Comparison of ENCODE assay signal across 16 cellular contexts in the genomic region with DNA sequence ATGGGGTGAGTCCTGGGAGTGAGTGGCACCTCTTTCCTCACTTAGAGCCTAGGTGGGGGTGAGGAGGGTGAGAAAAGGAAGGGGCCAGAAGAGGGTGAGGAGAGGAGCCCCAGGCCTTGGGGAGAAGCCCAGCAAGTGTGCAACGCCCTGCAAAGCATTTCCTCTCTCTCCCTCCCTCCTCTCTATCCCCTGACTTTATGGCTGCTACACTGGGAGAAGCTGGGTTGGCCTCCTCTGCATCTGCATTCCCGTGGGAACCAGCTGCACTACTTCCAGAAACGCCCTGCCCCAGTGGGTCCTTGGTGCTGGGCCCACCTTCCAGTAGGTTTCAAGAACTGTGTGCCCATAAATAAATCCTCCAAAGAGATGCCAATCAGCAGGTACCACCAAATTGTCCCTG.
DNase-seq lines count a peak whose midpoint lies in the region; ATAC-seq, FAIRE-seq and TF ChIP-seq lines count a peak whose summit lies in the region.
"Had no signal": no experiment of that assay in that cellular context is flagged by ENCODE, and none has a peak within 500 bp of the region (broad histone marks: within the 10 kb centered on the region; RNA-seq: fewer than 3 reads in every experiment).

No MANE protein-coding gene starts in this region.

- ATAC-seq in right lobe of liver: peak; percentile 1 to 5 (median 4)

- peaks cover 0 to 30% (median 4%) of the 10 kb centered on the region in 4 donors for H3K4me1 ChIP-seq in right lobe of liver
- H3K4me1 ChIP-seq in small intestine (ENCODE audit: control insufficient read depth in 2 of 2, insufficient read depth in 1 of 2, low read depth in 1 of 2, low read length in 1 of 2): peaks cover 3 to 14% of the 10 kb centered on the region in 2 donors
- no peaks in the 10 kb centered on the region for H3K4me1 ChIP-seq in esophagus muscularis mucosa

- H3K27ac ChIP-seq in WERI-Rb-1 (peak overlapping the region; percentile 54), right lobe of liver (no peak overlapping the region), small intestine (ENCODE audit: low read depth in 1 of 2, low read length in 1 of 2) (peak overlapping the region; percentile 87), esophagus muscularis mucosa (replicated peaks in 1 of 4) (no peak overlapping the region)
- H3K27ac ChIP-seq: GM23248 had no signal

- H3K27me3 ChIP-seq in WERI-Rb-1 (ENCODE audit: insufficient read depth, low read depth, severe bottlenecking): no peaks in the 10 kb centered on the region
- H3K27me3 ChIP-seq in right lobe of liver: no peaks in the 10 kb centered on the region
- H3K27me3 ChIP-seq in small intestine (ENCODE audit: control insufficient read depth in 2 of 2, insufficient read depth in 2 of 2, low read length in 2 of 2): no peaks in the 10 kb centered on the region
- no peaks in the 10 kb centered on the region for H3K27me3 ChIP-seq in esophagus muscularis mucosa

- DNase-seq in HuH-7 (ENCODE audit: low spot score) (peak; percentile 34), WERI-Rb-1 (no peak), right lobe of liver (no peak), small intestine (peak; percentile 55), esophagus muscularis mucosa (ENCODE audit: extremely low spot score) (no peak), epidermal melanocyte (ENCODE audit: insufficient read length, low spot score) (no peak), NCI-H2196 treated with DMSO at 0.1 percent for 48 hours (lab: John Stamatoyannopoulos, UW; ENCODE audit: unreplicated experiment) (no peak), ACHN (no peak)
- DNase-seq: DND-41, GM23248, HCEC 1CT, KG1, NCI-H1417 treated with DMSO at 0.1 percent for 48 hours, NCI-H187 treated with DMSO at 0.1 percent for 48 hours, NCI-H446, Right ventricle myocardium superior had no signal

- intact Hi-C loops in right lobe of liver (cut with DNase I) (no loop called here), esophagus muscularis mucosa (cut with DNase I) (no loop called here)

- TF ChIP-seq EP300 in esophagus muscularis mucosa (IDR thresholded peaks at IDR 0.05): no peak

- TF ChIP-seq POLR2A in right lobe of liver (IDR thresholded peaks at IDR 0.05) (no peak), esophagus muscularis mucosa (IDR thresholded peaks at IDR 0.05; ENCODE audit: low read depth) (no peak)

- WGBS in right lobe of liver (ENCODE audit: insufficient coverage, low coverage, low lambda C conversion rate, missing lambda C conversion rate): 22% methylated on average over 1 of the region's 3 CpGs
- WGBS in small intestine, 3 donors: 0 to 25% (median 10%) methylated on average over 3 of the region's 3 CpGs
- WGBS in esophagus muscularis mucosa: 10% methylated on average over 3 of the region's 3 CpGs

- in situ Hi-C loops in ACHN (cut with HindIII; ENCODE audit: low pct_ligation_motif_present, low pct_unique_long_range_greater_than_20kb, low sequenced_read_pairs): no loop called here

- no peak for FAIRE-seq in small intestine (lab: Jason Lieb, UNC)

- TF ChIP-seq CTCF in WERI-Rb-1 (IDR thresholded peaks at IDR 0.05; ENCODE audit: low read depth, low read length) (no peak), right lobe of liver (IDR thresholded peaks at IDR 0.05) (no peak), esophagus muscularis mucosa (IDR thresholded peaks at IDR 0.05) (no peak)

- peaks cover 4% of the 10 kb centered on the region for H3K9me3 ChIP-seq in WERI-Rb-1 (ENCODE audit: severe bottlenecking)
- no peaks in the 10 kb centered on the region for H3K9me3 ChIP-seq in right lobe of liver
- no peaks in the 10 kb centered on the region for H3K9me3 ChIP-seq in small intestine (ENCODE audit: control insufficient read depth, low read depth)
- H3K9me3 ChIP-seq in esophagus muscularis mucosa: peaks cover 0 to 9% (median 2%) of the 10 kb centered on the region in 4 donors

- H3K4me3 ChIP-seq in WERI-Rb-1 (ENCODE audit: low read depth, low read length) (no peak overlapping the region), right lobe of liver (no peak overlapping the region), small intestine (ENCODE audit: low read depth in 1 of 2, low read length in 2 of 2) (no peak overlapping the region), esophagus muscularis mucosa (no peak overlapping the region)
- H3K4me3 ChIP-seq: GM23248 had no signal

- H3K36me3 ChIP-seq in WERI-Rb-1 (no peaks in the 10 kb centered on the region), right lobe of liver (no peaks in the 10 kb centered on the region), small intestine (ENCODE audit: control insufficient read depth in 2 of 2, insufficient read depth in 2 of 2, low read length in 2 of 2) (no peaks in the 10 kb centered on the region), esophagus muscularis mucosa (no peaks in the 10 kb centered on the region)

Comparison
In these comparisons a context has a peak if more than half of its experiments do, and no peak if none do; other contexts are left out.
1. DNase-seq: peak in HuH-7 (single experiment) and small intestine (single experiment); none in WERI-Rb-1 (single experiment), right lobe of liver (0 of 3), esophagus muscularis mucosa (single experiment), epidermal melanocyte (single experiment), NCI-H2196 treated with DMSO at 0.1 percent for 48 hours (single experiment) and ACHN (single experiment).
2. H3K27ac ChIP-seq: peak in WERI-Rb-1 (single experiment) and small intestine (2 of 2); none in right lobe of liver (0 of 3) and esophagus muscularis mucosa (0 of 4).